24 cellular contexts compared by ENCODE assay signal in the genomic region with DNA sequence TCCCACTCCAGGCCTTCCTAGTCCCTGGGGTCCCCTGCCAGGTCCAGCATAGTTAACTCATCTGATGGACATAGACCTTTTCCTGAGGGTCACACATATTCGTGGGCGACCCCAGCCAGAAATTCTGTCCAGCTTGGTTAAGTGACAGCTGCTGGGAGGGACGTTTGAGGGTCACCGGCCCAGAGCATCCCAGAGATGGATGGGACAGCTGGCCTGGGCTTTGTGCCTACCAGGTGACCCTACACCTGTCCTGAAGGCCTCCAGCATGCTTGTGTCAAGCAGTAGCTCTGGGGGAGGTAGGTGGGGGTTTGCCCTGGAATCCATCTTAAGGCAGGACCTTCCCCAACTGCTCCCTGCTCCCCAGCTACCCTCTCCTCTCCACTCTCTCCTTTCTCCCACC. TPM values are rescaled to one million over a fixed set of nuclear protein-coding genes. Genes with fewer than 3 reads are reported as not detected.
A peak's percentile ranks its signal among the peaks of the same experiment; 100 is the strongest.
DNase-seq lines count a peak whose midpoint lies in the region; ATAC-seq, FAIRE-seq and TF ChIP-seq lines count a peak whose summit lies in the region.
"Had no signal": no experiment of that assay in that cellular context is flagged by ENCODE, and none has a peak within 500 bp of the region (broad histone marks: within the 10 kb centered on the region; RNA-seq: fewer than 3 reads in every experiment).

No MANE protein-coding gene starts in this region.

- H3K27me3 ChIP-seq in endodermal cell (ENCODE audit: control insufficient read depth, insufficient read depth, low read length, poor library complexity, severe bottlenecking) = no peaks in the 10 kb centered on the region
- H3K27me3 ChIP-seq: ovary, uterus had no signal

- H3K4me3 ChIP-seq in A549 = no peak overlapping the region
- no peak overlapping the region for H3K4me3 ChIP-seq in endodermal cell (ENCODE audit: low read length)
- H3K4me3 ChIP-seq: ovary, uterus had no signal

- H3K4me1 Mint-ChIP-seq in endodermal cell = peaks cover 59% of the 10 kb centered on the region
- peaks cover 43% of the 10 kb centered on the region for H3K4me1 Mint-ChIP-seq in neural crest cell
- H3K4me1 Mint-ChIP-seq in activated naive CD4-positive, alpha-beta T cell treated with anti-CD3 and anti-CD28 coated beads, Interleukin-2, amount 10 ng/mL, durations not matched to agents 7 days and 5 days = no peaks in the 10 kb centered on the region
- H3K4me1 Mint-ChIP-seq: stimulated activated memory B cell treated with anti-CD40 and anti-IgM and Interleukin-4, amounts not matched to agents 10 μg/mL and 1 μg/mL and 100 μg/mL, for 72 hours; T-cell had no signal

- H3K27ac Mint-ChIP-seq in endodermal cell = peak overlapping the region; percentile 99
- peak overlapping the region; percentile 54 for H3K27ac Mint-ChIP-seq in neural crest cell (ENCODE audit: unreplicated experiment)
- no peak overlapping the region for H3K27ac Mint-ChIP-seq in activated naive CD4-positive, alpha-beta T cell treated with anti-CD3 and anti-CD28 coated beads, Interleukin-2, amount 10 ng/mL, durations not matched to agents 7 days and 5 days
- H3K27ac Mint-ChIP-seq: activated CD8-positive, alpha-beta T cell treated with anti-CD3 and anti-CD28 coated beads for 36 hours; CD14-positive monocyte; stimulated activated memory B cell treated with anti-CD40 and anti-IgM and Interleukin-4, amounts not matched to agents 10 μg/mL and 1 μg/mL and 100 μg/mL, for 72 hours; T-cell had no signal

- CTCF ChIA-PET in A549 (lab: Yijun Ruan, JAX) = interaction anchor here (5.0 kb wide), 1 partner anchor 11 kb away, joined by 26 read pairs; no protein-coding TSS in a partner anchor
- CTCF ChIA-PET in RWPE1 (lab: Yijun Ruan, JAX) = no interaction called here
- CTCF ChIA-PET in activated naive CD4-positive, alpha-beta T cell treated with anti-CD3 and anti-CD28 coated beads, Interleukin-2, amount 10 ng/mL, durations not matched to agents 7 days and 5 days (lab: Charles Lee) = interaction anchor here (1.1 kb wide), 1 partner anchor 11 kb away, joined by 3 read pairs; no protein-coding TSS in a partner anchor

- no peak for TF ChIP-seq EP300 in A549 (IDR thresholded peaks at IDR 0.05)

- FAIRE-seq in A549 (lab: Jason Lieb, UNC) = no peak
- FAIRE-seq: colon, GM18507, small intestine had no signal

- H3K36me3 Mint-ChIP-seq in endodermal cell (ENCODE audit: low read depth) (no peaks in the 10 kb centered on the region), neural crest cell (ENCODE audit: low read depth) (no peaks in the 10 kb centered on the region)
- H3K36me3 Mint-ChIP-seq in activated naive CD4-positive, alpha-beta T cell treated with anti-CD3 and anti-CD28 coated beads, Interleukin-2, amount 10 ng/mL, durations not matched to agents 7 days and 5 days = no peaks in the 10 kb centered on the region
- H3K36me3 Mint-ChIP-seq: CD14-positive monocyte; stimulated activated memory B cell treated with anti-CD40 and anti-IgM and Interleukin-4, amounts not matched to agents 10 μg/mL and 1 μg/mL and 100 μg/mL, for 72 hours; T-cell had no signal

- no peaks in the 10 kb centered on the region for H3K9me3 Mint-ChIP-seq in endodermal cell
- H3K9me3 Mint-ChIP-seq in neural crest cell = no peaks in the 10 kb centered on the region
- H3K9me3 Mint-ChIP-seq in activated naive CD4-positive, alpha-beta T cell treated with anti-CD3 and anti-CD28 coated beads, Interleukin-2, amount 10 ng/mL, durations not matched to agents 7 days and 5 days = no peaks in the 10 kb centered on the region
- H3K9me3 Mint-ChIP-seq: activated CD8-positive, alpha-beta T cell treated with anti-CD3 and anti-CD28 coated beads for 36 hours; CD14-positive monocyte; stimulated activated memory B cell treated with anti-CD40 and anti-IgM and Interleukin-4, amounts not matched to agents 10 μg/mL and 1 μg/mL and 100 μg/mL, for 72 hours; T-cell had no signal

- no peaks in the 10 kb centered on the region for H3K27me3 Mint-ChIP-seq in endodermal cell (ENCODE audit: insufficient read depth)
- H3K27me3 Mint-ChIP-seq in neural crest cell (ENCODE audit: low read depth) = no peaks in the 10 kb centered on the region
- H3K27me3 Mint-ChIP-seq in activated naive CD4-positive, alpha-beta T cell treated with anti-CD3 and anti-CD28 coated beads, Interleukin-2, amount 10 ng/mL, durations not matched to agents 7 days and 5 days = peaks cover 31% of the 10 kb centered on the region
- H3K27me3 Mint-ChIP-seq: activated CD8-positive, alpha-beta T cell treated with anti-CD3 and anti-CD28 coated beads for 36 hours; stimulated activated memory B cell treated with anti-CD40 and anti-IgM and Interleukin-4, amounts not matched to agents 10 μg/mL and 1 μg/mL and 100 μg/mL, for 72 hours; T-cell had no signal

- H3K27ac ChIP-seq in A549 (peak overlapping the region; percentile 63 to 83), RWPE1 (peak overlapping the region; percentile 70), endodermal cell (ENCODE audit: low read depth, low read length) (no peak overlapping the region)
- H3K27ac ChIP-seq: ovary, uterus had no signal

- H3K4me1 ChIP-seq in A549 (peaks cover 46% of the 10 kb centered on the region), endodermal cell (ENCODE audit: control insufficient read depth, insufficient read depth, low read length) (peaks cover 33% of the 10 kb centered on the region)
- H3K4me1 ChIP-seq: uterus had no signal

- TF ChIP-seq RAD21 in A549 (conservative IDR thresholded peaks at IDR 0.05 in 1 of 2, IDR thresholded peaks at IDR 0.05 in 1 of 2) = no peak

- H3K4me3 Mint-ChIP-seq in endodermal cell = peak overlapping the region; percentile 38
- no peak overlapping the region for H3K4me3 Mint-ChIP-seq in neural crest cell
- no peak overlapping the region for H3K4me3 Mint-ChIP-seq in activated naive CD4-positive, alpha-beta T cell treated with anti-CD3 and anti-CD28 coated beads, Interleukin-2, amount 10 ng/mL, durations not matched to agents 7 days and 5 days
- H3K4me3 Mint-ChIP-seq: activated CD8-positive, alpha-beta T cell treated with anti-CD3 and anti-CD28 coated beads for 36 hours; CD14-positive monocyte; stimulated activated memory B cell treated with anti-CD40 and anti-IgM and Interleukin-4, amounts not matched to agents 10 μg/mL and 1 μg/mL and 100 μg/mL, for 72 hours; T-cell had no signal

- TF ChIP-seq CTCF in A549 (IDR thresholded peaks at IDR 0.05) = no peak
- TF ChIP-seq CTCF in RWPE1 (conservative IDR thresholded peaks at IDR 0.05; ENCODE audit: low read depth) = no peak
- no peak for TF ChIP-seq CTCF in endodermal cell (conservative IDR thresholded peaks at IDR 0.05)
- no peak for TF ChIP-seq CTCF in neural crest cell (conservative IDR thresholded peaks at IDR 0.05)

- DNase-seq in A549 (ENCODE audit: low read depth in 1 of 2, low spot score in 1 of 2) (no peak), RWPE1 (ENCODE audit: low spot score) (no peak), endodermal cell (no peak), neural crest cell (ENCODE audit: low read depth, low spot score) (no peak), NCI-H510A treated with DMSO at 0.1 percent for 48 hours (lab: John Stamatoyannopoulos, UW) (no peak)
- no peak for DNase-seq in activated naive CD4-positive, alpha-beta T cell treated with anti-CD3 and anti-CD28 coated beads, Interleukin-2, amount 10 ng/mL, durations not matched to agents 7 days and 5 days
- DNase-seq: activated CD8-positive, alpha-beta T cell treated with anti-CD3 and anti-CD28 coated beads for 36 hours; DMS53; foreskin melanocyte; KG1; midbrain; NCI-H1092 treated with DMSO at 0.1 percent for 48 hours; NCI-H2171 treated with DMSO at 0.1 percent for 48 hours; ovary; RPMI8226; T-cell; uterus had no signal

- H3K4me2 ChIP-seq in A549 = peak overlapping the region; percentile 60

- ATAC-seq in A549 (no peak), HG03159 (IDR thresholded peaks at IDR 0.05; ENCODE audit: unreplicated experiment) (no peak), GM18868 (IDR thresholded peaks at IDR 0.05; ENCODE audit: unreplicated experiment) (no peak)
- ATAC-seq: activated CD8-positive, alpha-beta T cell treated with anti-CD3 and anti-CD28 coated beads for 36 hours; stimulated activated memory B cell treated with anti-CD40 and anti-IgM and Interleukin-4, amounts not matched to agents 10 μg/mL and 1 μg/mL and 100 μg/mL, for 72 hours; T-cell had no signal

- TF ChIP-seq POLR2A in A549 (IDR thresholded peaks at IDR 0.05; ENCODE audit: low read length) = no peak

- no peaks in the 10 kb centered on the region for H3K9me3 ChIP-seq in A549
- no peaks in the 10 kb centered on the region for H3K9me3 ChIP-seq in endodermal cell (ENCODE audit: control insufficient read depth, low read length)
- H3K9me3 ChIP-seq: ovary, uterus had no signal

- H3K36me3 ChIP-seq in endodermal cell (ENCODE audit: control insufficient read depth, insufficient read depth, low read length) = no peaks in the 10 kb centered on the region
- H3K36me3 ChIP-seq: ovary, uterus had no signal

- H3K9ac ChIP-seq in endodermal cell (ENCODE audit: extremely low read depth, low read length, poor library complexity, severe bottlenecking) = peak overlapping the region; percentile 54

- WGBS in A549 (ENCODE audit: missing lambda C conversion rate) = no CpG with 5 or more reads among the region's 4 CpGs
- 85% methylated on average over 4 of the region's 4 CpGs for WGBS in endodermal cell (ENCODE audit: insufficient coverage in 1 of 2, insufficient read length in 1 of 2), 2 experiments

- POLR2A ChIA-PET in A549 (lab: Yijun Ruan, JAX) (interaction anchor here (0.6 kb wide), 1 partner anchor 1018 kb away, joined by 10 read pairs; no protein-coding TSS in a partner anchor), RWPE1 (lab: Yijun Ruan, JAX; ENCODE audit: low non-redundant PET) (interaction anchor here (1.2 kb wide), 1 partner anchor 10 kb away, joined by 7 read pairs; the partner anchor contains the start of gene DAG1)

RNA-seq across cellular contexts. Expression of gene DAG1, which starts 9.1 kb away (rescaled TPM):
- polyA plus RNA-seq in A549 (2011; rRNA removed) (46.6 and 70.8 TPM in 2 replicates), A549 (2017; fragmentation: RNase III; extraction: RNeasy Plus Mini Kit Qiagen cat#74134 plus additional on column Dnase treatment) (57.1 to 59.6 TPM (median 59.4 TPM) in 3 replicates)
- polyA plus RNA-seq in A549 (2012; cell fraction: cytosol; rRNA removed) = 48.0 and 64.0 TPM in 2 replicates
- 92.5 and 102 TPM in 2 replicates for polyA plus RNA-seq in A549 (2012; cell fraction: nucleus; rRNA removed)
- 115 and 153 TPM in 2 replicates for polyA minus RNA-seq in A549 (2011; rRNA and poly(A)+ RNA removed)
- total RNA-seq in endodermal cell (100 to 1,000 TPM; 145 to 176 TPM), neural crest cell (93.9 and 98.6 TPM in 2 replicates)
- polyA plus RNA-seq in endodermal cell (2013, experiment 1 of 2) = 65.6 TPM
- polyA plus RNA-seq in endodermal cell (2013, experiment 2 of 2) = 69.3 TPM

RNA-seq across cellular contexts. Expression of gene NICN1, which starts 31.8 kb away (rescaled TPM):
- polyA plus RNA-seq in A549 (2011; rRNA removed) (9.9 and 12.8 TPM in 2 replicates), A549 (2017; fragmentation: RNase III; extraction: RNeasy Plus Mini Kit Qiagen cat#74134 plus additional on column Dnase treatment) (10.0 to 11.2 TPM (median 10.7 TPM) in 3 replicates)
- polyA plus RNA-seq in A549 (2012; cell fraction: cytosol; rRNA removed) = 7.0 and 10.7 TPM in 2 replicates
- polyA plus RNA-seq in A549 (2012; cell fraction: nucleus; rRNA removed) = 32.1 and 47.5 TPM in 2 replicates
- 27.8 and 30.0 TPM in 2 replicates for polyA minus RNA-seq in A549 (2011; rRNA and poly(A)+ RNA removed)
- total RNA-seq in endodermal cell (10 to 100 TPM; 10.4 to 19.6 TPM), neural crest cell (19.5 and 23.4 TPM in 2 replicates)
- 20.8 TPM for polyA plus RNA-seq in endodermal cell (2013, experiment 1 of 2)
- polyA plus RNA-seq in endodermal cell (2013, experiment 2 of 2) = 17.5 TPM

RNA-seq across cellular contexts. Expression of gene AMT, which starts 38.7 kb away (rescaled TPM):
- polyA plus RNA-seq in A549 (2011; rRNA removed) = 1.4 and 3.4 TPM in 2 replicates
- polyA plus RNA-seq in A549 (2012; cell fraction: cytosol; rRNA removed) = 0.49 and 0.57 TPM in 2 replicates
- 6.7 and 10.3 TPM in 2 replicates for polyA plus RNA-seq in A549 (2012; cell fraction: nucleus; rRNA removed)
- 0.49 to 0.83 TPM (median 0.70 TPM) in 3 replicates for polyA plus RNA-seq in A549 (2017; fragmentation: RNase III; extraction: RNeasy Plus Mini Kit Qiagen cat#74134 plus additional on column Dnase treatment)
- polyA minus RNA-seq in A549 (2011; rRNA and poly(A)+ RNA removed) = 0.91 TPM in 1 of 2 replicates, not detected in the other
- total RNA-seq in endodermal cell = 10 to 100 TPM; 44.4 to 51.7 TPM
- 25.9 TPM for polyA plus RNA-seq in endodermal cell (2013, experiment 1 of 2)
- polyA plus RNA-seq in endodermal cell (2013, experiment 2 of 2) = 21.9 TPM
- total RNA-seq in neural crest cell = 10.2 and 14.0 TPM in 2 replicates

RNA-seq across cellular contexts. Expression of gene TCTA, which starts 48.7 kb away (rescaled TPM):
- 14.8 and 19.9 TPM in 2 replicates for polyA plus RNA-seq in A549 (2011; rRNA removed)
- 18.3 and 25.8 TPM in 2 replicates for polyA plus RNA-seq in A549 (2012; cell fraction: cytosol; rRNA removed)
- polyA plus RNA-seq in A549 (2012; cell fraction: nucleus; rRNA removed) = 6.0 and 9.5 TPM in 2 replicates
- polyA plus RNA-seq in A549 (2017; fragmentation: RNase III; extraction: RNeasy Plus Mini Kit Qiagen cat#74134 plus additional on column Dnase treatment) = 14.6 to 17.0 TPM (median 15.6 TPM) in 3 replicates
- 15.2 and 19.4 TPM in 2 replicates for polyA minus RNA-seq in A549 (2011; rRNA and poly(A)+ RNA removed)
- 10 to 100 TPM in 1 of 2 donors, 1 to 10 TPM in 1; 6.3 to 11.2 TPM for total RNA-seq in endodermal cell
- 8.1 TPM for polyA plus RNA-seq in endodermal cell (2013, experiment 1 of 2)
- polyA plus RNA-seq in endodermal cell (2013, experiment 2 of 2) = 6.9 TPM
- total RNA-seq in neural crest cell = 9.6 and 12.4 TPM in 2 replicates

RNA-seq across cellular contexts. Expression of gene RHOA, which starts 49.2 kb away (rescaled TPM):
- polyA plus RNA-seq in A549 (2011; rRNA removed) (332 and 343 TPM in 2 replicates), A549 (2017; fragmentation: RNase III; extraction: RNeasy Plus Mini Kit Qiagen cat#74134 plus additional on column Dnase treatment) (549 to 596 TPM (median 587 TPM) in 3 replicates)
- 310 and 372 TPM in 2 replicates for polyA plus RNA-seq in A549 (2012; cell fraction: cytosol; rRNA removed)
- 227 and 266 TPM in 2 replicates for polyA plus RNA-seq in A549 (2012; cell fraction: nucleus; rRNA removed)
- 381 and 409 TPM in 2 replicates for polyA minus RNA-seq in A549 (2011; rRNA and poly(A)+ RNA removed)
- total RNA-seq in endodermal cell (100 to 1,000 TPM; 359 to 371 TPM), neural crest cell (354 and 361 TPM in 2 replicates)
- polyA plus RNA-seq in endodermal cell (2013, experiment 1 of 2) = 416 TPM
- polyA plus RNA-seq in endodermal cell (2013, experiment 2 of 2) = 399 TPM
